In the genomic region with DNA sequence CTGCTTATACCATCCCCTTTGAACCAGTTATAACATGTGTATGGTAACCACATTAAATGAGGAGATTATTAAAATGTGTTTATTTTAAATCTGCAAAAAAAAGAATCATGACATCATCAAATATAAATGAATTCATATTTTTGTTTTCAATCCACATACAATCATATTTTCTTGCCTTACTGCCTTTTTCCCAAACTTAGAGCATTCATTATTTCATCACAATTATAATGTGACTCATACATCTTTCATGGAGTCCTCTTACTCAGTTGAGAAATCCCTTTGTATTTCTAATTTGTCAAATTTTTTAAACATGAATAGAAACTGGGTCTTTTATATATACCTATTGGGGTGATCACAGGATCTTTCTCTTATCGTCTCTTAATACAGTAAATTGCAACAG, we compare ENCODE assay signal across 19 cellular contexts.
DNase-seq lines count a peak whose midpoint lies in the region; ATAC-seq and TF ChIP-seq lines count a peak whose summit lies in the region.
"Had no signal": no experiment of that assay in that cellular context is flagged by ENCODE, and none has a peak within 500 bp of the region (broad histone marks: within the 10 kb centered on the region; RNA-seq: fewer than 3 reads in every experiment).

No MANE protein-coding gene starts in this region.

- H3K36me3 Mint-ChIP-seq in CD8-positive, alpha-beta memory T cell: no peaks in the 10 kb centered on the region
- H3K36me3 Mint-ChIP-seq in naive thymus-derived CD8-positive, alpha-beta T cell: peaks cover 0 to 4% (median 0%) of the 10 kb centered on the region in 3 donors

- no peak for ATAC-seq in naive thymus-derived CD8-positive, alpha-beta T cell

- H3K27ac ChIP-seq in mammary epithelial cell (ENCODE audit: insufficient read depth, low read depth, low read length): no peak overlapping the region
- no peak overlapping the region for H3K27ac ChIP-seq in CD8-positive, alpha-beta memory T cell (ENCODE audit: low read depth, low read length)

- H4K20me1 ChIP-seq in mammary epithelial cell (ENCODE audit: insufficient read depth, low read length): no peaks in the 10 kb centered on the region

- intact Hi-C loops in mammary epithelial cell (cut with micrococcal nuclease): no loop called here

- H3K4me3 Mint-ChIP-seq in CD8-positive, alpha-beta memory T cell: no peak overlapping the region
- H3K4me3 Mint-ChIP-seq in naive thymus-derived CD8-positive, alpha-beta T cell: no peak overlapping the region
- H3K4me3 Mint-ChIP-seq: IgD-negative memory B cell had no signal

- no peak overlapping the region for H3K4me2 ChIP-seq in mammary epithelial cell (ENCODE audit: insufficient read depth, low read depth, low read length)

- H3K4me1 ChIP-seq in mammary epithelial cell (ENCODE audit: insufficient read depth, low read length): peaks cover 13% of the 10 kb centered on the region
- no peaks in the 10 kb centered on the region for H3K4me1 ChIP-seq in CD8-positive, alpha-beta memory T cell (ENCODE audit: insufficient read depth, low read length)
- H3K4me1 ChIP-seq: BE2C had no signal

- TF ChIP-seq CTCF in mammary epithelial cell (conservative IDR thresholded peaks at IDR 0.05 in 1 of 2, IDR thresholded peaks at IDR 0.05 in 1 of 2; ENCODE audit: extremely low read depth in 1 of 2, insufficient read depth in 1 of 2, low read depth in 1 of 2, low read length in 2 of 2): no peak

- H3K27me3 Mint-ChIP-seq in CD8-positive, alpha-beta memory T cell: no peaks in the 10 kb centered on the region
- no peaks in the 10 kb centered on the region for H3K27me3 Mint-ChIP-seq in naive thymus-derived CD8-positive, alpha-beta T cell
- H3K27me3 Mint-ChIP-seq: IgD-negative memory B cell had no signal

- H3K4me3 ChIP-seq in mammary epithelial cell (replicated peaks in 1 of 3; ENCODE audit: insufficient read depth in 1 of 3, low read depth in 2 of 3, low read length in 3 of 3) (no peak overlapping the region), skeletal muscle cell (ENCODE audit: low read depth, low read length) (no peak overlapping the region)
- H3K4me3 ChIP-seq in CD8-positive, alpha-beta memory T cell (ENCODE audit: low read length): no peak overlapping the region

- peaks cover 6 to 35% (median 15%) of the 10 kb centered on the region in 5 donors for H3K9me3 Mint-ChIP-seq in CD8-positive, alpha-beta memory T cell
- H3K9me3 Mint-ChIP-seq in naive thymus-derived CD8-positive, alpha-beta T cell: peaks cover 0 to 46% (median 15%) of the 10 kb centered on the region in 9 donors

- BruUV-seq in mammary epithelial cell (replicated peaks; lab: Mats Ljungman, UMichigan): no TSS peak

- no peaks in the 10 kb centered on the region for H3K4me1 Mint-ChIP-seq in CD8-positive, alpha-beta memory T cell
- no peaks in the 10 kb centered on the region for H3K4me1 Mint-ChIP-seq in naive thymus-derived CD8-positive, alpha-beta T cell
- H3K4me1 Mint-ChIP-seq: IgD-negative memory B cell had no signal

- in situ Hi-C loops in mammary epithelial cell (cut with MboI; ENCODE audit: low sequenced_read_pairs in 2 of 2): no loop called here

- DNase-seq in HCEC 1CT: peak; percentile 13
- peak; percentile 4 for DNase-seq in M059J (ENCODE audit: low read depth)
- peak; percentile 50 for DNase-seq in mammary epithelial cell
- peak; percentile 3 for DNase-seq in skeletal muscle cell (ENCODE audit: low read depth)
- DNase-seq in NCI-H2171 treated with DMSO at 0.1 percent for 48 hours (lab: John Stamatoyannopoulos, UW): no peak
- DNase-seq in CD8-positive, alpha-beta memory T cell: no peak
- no peak for DNase-seq in naive thymus-derived CD8-positive, alpha-beta T cell
- DNase-seq: BE2C, DMS79, Karpas-422, MM.1S, NCI-H1092, NCI-H1436, NCI-H187 treated with DMSO at 0.1 percent for 48 hours, NCI-H226, NCI-H510A treated with DMSO at 0.1 percent for 48 hours, NCI-H748 treated with DMSO at 0.1 percent for 48 hours, T-helper 1 cell had no signal

- dilution Hi-C loops in mammary epithelial cell (cut with HindIII; ENCODE audit: low sequenced_read_pairs): no loop called here

- POLR2A ChIA-PET in CD8-positive, alpha-beta memory T cell (lab: Charles Lee): no interaction called here
- POLR2A ChIA-PET in naive thymus-derived CD8-positive, alpha-beta T cell (lab: Charles Lee): no interaction called here

- H3K36me3 ChIP-seq in mammary epithelial cell (ENCODE audit: insufficient read depth, low read length): no peaks in the 10 kb centered on the region
- no peaks in the 10 kb centered on the region for H3K36me3 ChIP-seq in CD8-positive, alpha-beta memory T cell (ENCODE audit: insufficient read depth, low read length)
- H3K36me3 ChIP-seq: BE2C had no signal

- H3K27me3 ChIP-seq in mammary epithelial cell (ENCODE audit: insufficient read depth, low read length): no peaks in the 10 kb centered on the region
- no peaks in the 10 kb centered on the region for H3K27me3 ChIP-seq in CD8-positive, alpha-beta memory T cell (ENCODE audit: insufficient read depth, low read length, poor library complexity, severe bottlenecking)
- H3K27me3 ChIP-seq: BE2C had no signal

- WGBS in mammary epithelial cell (ENCODE audit: low coverage, missing lambda C conversion rate): 50% methylated on average over 1 of the region's 1 CpG

- H3K79me2 ChIP-seq in mammary epithelial cell (ENCODE audit: insufficient read depth, low read length): no peaks in the 10 kb centered on the region

- CTCF ChIA-PET in mammary epithelial cell (lab: Charles Lee; ENCODE audit: low non-redundant PET): no interaction called here
- CTCF ChIA-PET in CD8-positive, alpha-beta memory T cell (lab: Charles Lee): no interaction called here

- no peak overlapping the region for H3K9ac ChIP-seq in mammary epithelial cell (ENCODE audit: insufficient read depth, low read length)

- no peaks in the 10 kb centered on the region for H3K9me3 ChIP-seq in mammary epithelial cell (replicated peaks; ENCODE audit: insufficient read depth, low read length)
- H3K9me3 ChIP-seq in CD8-positive, alpha-beta memory T cell (ENCODE audit: low read length): no peaks in the 10 kb centered on the region
- H3K9me3 ChIP-seq: BE2C had no signal

- H2AFZ ChIP-seq in mammary epithelial cell (ENCODE audit: low read depth, low read length): no peak overlapping the region

- no peak overlapping the region for H3K27ac Mint-ChIP-seq in CD8-positive, alpha-beta memory T cell
- no peak overlapping the region for H3K27ac Mint-ChIP-seq in naive thymus-derived CD8-positive, alpha-beta T cell
- H3K27ac Mint-ChIP-seq: IgD-negative memory B cell had no signal

Comparison
In these comparisons a context has a peak if more than half of its experiments do, and no peak if none do; other contexts are left out.
1. DNase-seq: peak in HCEC 1CT (single experiment), M059J (single experiment), mammary epithelial cell (single experiment) and skeletal muscle cell (single experiment); none in NCI-H2171 treated with DMSO at 0.1 percent for 48 hours (single experiment), CD8-positive, alpha-beta memory T cell (0 of 5) and naive thymus-derived CD8-positive, alpha-beta T cell (0 of 10).